In the genomic region with DNA sequence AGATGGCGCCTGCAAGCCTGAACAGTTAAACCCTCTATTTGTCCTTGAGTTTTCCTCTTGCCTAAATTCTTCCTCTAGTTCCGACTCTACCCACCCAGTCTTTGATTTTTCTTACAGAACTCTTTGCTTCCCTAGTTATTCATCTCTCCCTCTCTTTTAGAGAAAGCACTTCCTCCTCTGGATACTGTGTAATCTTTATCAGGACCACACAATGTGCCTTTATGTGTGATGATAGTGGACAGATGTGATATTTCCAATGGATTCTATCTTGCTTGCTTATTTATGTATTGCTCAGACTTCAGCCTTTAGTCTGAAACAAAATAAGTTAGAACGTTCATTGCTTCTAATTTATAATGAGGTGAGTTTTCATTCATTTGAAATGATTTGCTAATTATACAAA, we compare ENCODE assay signal across 20 cellular contexts.
A peak's percentile ranks its signal among the peaks of the same experiment; 100 is the strongest.
DNase-seq lines count a peak whose midpoint lies in the region; ATAC-seq and TF ChIP-seq lines count a peak whose summit lies in the region.
"Had no signal": no experiment of that assay in that cellular context is flagged by ENCODE, and none has a peak within 500 bp of the region (broad histone marks: within the 10 kb centered on the region; RNA-seq: fewer than 3 reads in every experiment).

No MANE protein-coding gene starts in this region.

- no peak overlapping the region for H3K27ac Mint-ChIP-seq in activated CD4-positive, alpha-beta T cell treated with anti-CD3 and anti-CD28 coated beads, Interleukin-2, amount 10 ng/mL, durations not matched to agents 24 days and 14 days
- H3K27ac Mint-ChIP-seq in Calu3 (ENCODE audit: unreplicated experiment) (peak overlapping the region; percentile 7), neural crest cell (ENCODE audit: unreplicated experiment) (peak overlapping the region; percentile 0)
- H3K27ac Mint-ChIP-seq: B cell; CD4-positive, CD25-positive, alpha-beta regulatory T cell; CD8-positive, alpha-beta T cell; HFFc6 had no signal

- DNase-seq in activated CD4-positive, alpha-beta T cell treated with anti-CD3 and anti-CD28 coated beads, Interleukin-2, amount 10 ng/mL, durations not matched to agents 24 days and 14 days, result peak; percentile 1
- DNase-seq in activated CD4-positive, alpha-beta T cell treated with anti-CD3 and anti-CD28 coated beads, Interleukin-2, amount 50 U/mL, for 4 hours, result no peak
- DNase-seq in Calu3 (no peak), SK-MEL-5 (ENCODE audit: low read depth, low spot score) (peak; percentile 45), neural crest cell (ENCODE audit: low read depth, low spot score) (no peak), GM19238 (ENCODE audit: insufficient read length, low spot score) (no peak), heart left ventricle (no peak)
- DNase-seq in stimulated activated CD8-positive, alpha-beta memory T cell treated with anti-CD3 and anti-CD28 coated beads, Interleukin-4, amount 100 ng/mL, for 48 hours, result no peak
- DNase-seq: 8988T; CD4-positive, CD25-positive, alpha-beta regulatory T cell; CD8-positive, alpha-beta T cell; DMS53; DMS79 treated with DMSO at 0.1 percent for 48 hours; GF-D8; GOT3; HFFc6 had no signal

- BruUV-seq in Calu3 (replicated peaks; lab: Mats Ljungman, UMichigan), result no TSS peak

- ATAC-seq in heart left ventricle, result no peak
- ATAC-seq: CD8-positive, alpha-beta T cell had no signal

- H3K27me3 Mint-ChIP-seq in activated CD4-positive, alpha-beta T cell treated with anti-CD3 and anti-CD28 coated beads, Interleukin-2, amount 10 ng/mL, durations not matched to agents 24 days and 14 days, result peaks cover 11% of the 10 kb centered on the region
- H3K27me3 Mint-ChIP-seq in Calu3 (ENCODE audit: unreplicated experiment) (no peaks in the 10 kb centered on the region), neural crest cell (ENCODE audit: low read depth) (no peaks in the 10 kb centered on the region)
- H3K27me3 Mint-ChIP-seq: CD4-positive, CD25-positive, alpha-beta regulatory T cell had no signal

- H3K27ac ChIP-seq in heart left ventricle, result no peak overlapping the region
- H3K27ac ChIP-seq: BLaER1, C4-2B had no signal

- no peaks in the 10 kb centered on the region for H3K9me3 Mint-ChIP-seq in activated CD4-positive, alpha-beta T cell treated with anti-CD3 and anti-CD28 coated beads, Interleukin-2, amount 10 ng/mL, durations not matched to agents 24 days and 14 days
- no peaks in the 10 kb centered on the region for H3K9me3 Mint-ChIP-seq in Calu3 (ENCODE audit: low read depth, unreplicated experiment)
- H3K9me3 Mint-ChIP-seq in neural crest cell, result no peaks in the 10 kb centered on the region
- H3K9me3 Mint-ChIP-seq: CD8-positive, alpha-beta T cell; HFFc6 had no signal

- H3K36me3 Mint-ChIP-seq in activated CD4-positive, alpha-beta T cell treated with anti-CD3 and anti-CD28 coated beads, Interleukin-2, amount 10 ng/mL, durations not matched to agents 24 days and 14 days (ENCODE audit: low read depth), result no peaks in the 10 kb centered on the region
- no peaks in the 10 kb centered on the region for H3K36me3 Mint-ChIP-seq in Calu3 (ENCODE audit: insufficient read depth, unreplicated experiment)
- no peaks in the 10 kb centered on the region for H3K36me3 Mint-ChIP-seq in neural crest cell (ENCODE audit: low read depth)
- H3K36me3 Mint-ChIP-seq: CD4-positive, CD25-positive, alpha-beta regulatory T cell; CD8-positive, alpha-beta T cell had no signal

- no peak for TF ChIP-seq POLR2A in heart left ventricle (IDR thresholded peaks at IDR 0.05)

- H3K4me3 Mint-ChIP-seq in activated CD4-positive, alpha-beta T cell treated with anti-CD3 and anti-CD28 coated beads, Interleukin-2, amount 10 ng/mL, durations not matched to agents 24 days and 14 days, result no peak overlapping the region
- H3K4me3 Mint-ChIP-seq in Calu3 (ENCODE audit: low read depth, unreplicated experiment), result no peak overlapping the region
- H3K4me3 Mint-ChIP-seq in neural crest cell, result no peak overlapping the region
- H3K4me3 Mint-ChIP-seq: B cell; CD4-positive, CD25-positive, alpha-beta regulatory T cell; CD8-positive, alpha-beta T cell; HFFc6 had no signal

- no peaks in the 10 kb centered on the region for H3K27me3 ChIP-seq in heart left ventricle
- H3K27me3 ChIP-seq: BLaER1 had no signal

- intact Hi-C loops in activated CD4-positive, alpha-beta T cell treated with anti-CD3 and anti-CD28 coated beads, Interleukin-2, amount 10 ng/mL, durations not matched to agents 24 days and 14 days (cut with micrococcal nuclease), result no loop called here
- intact Hi-C loops in Calu3 (cut with micrococcal nuclease; ENCODE audit: unreplicated experiment), result loop anchor here (5.0 kb wide), 1 partner anchor 63 kb away; no protein-coding TSS in a partner anchor
- intact Hi-C loops in heart left ventricle (cut with DNase I), result no loop called here

- WGBS in heart left ventricle, 4 donors, result 79 to 85% (median 81%) methylated on average over 3 of the region's 3 CpGs

- H3K4me1 Mint-ChIP-seq in activated CD4-positive, alpha-beta T cell treated with anti-CD3 and anti-CD28 coated beads, Interleukin-2, amount 10 ng/mL, durations not matched to agents 24 days and 14 days, result no peaks in the 10 kb centered on the region
- peaks cover 59% of the 10 kb centered on the region for H3K4me1 Mint-ChIP-seq in Calu3 (ENCODE audit: low read depth, unreplicated experiment)
- H3K4me1 Mint-ChIP-seq in neural crest cell, result peaks cover 39% of the 10 kb centered on the region
- H3K4me1 Mint-ChIP-seq: B cell; CD4-positive, CD25-positive, alpha-beta regulatory T cell had no signal

- TF ChIP-seq CTCF in Calu3 (IDR thresholded peaks at IDR 0.05; ENCODE audit: unreplicated experiment) (no peak), neural crest cell (conservative IDR thresholded peaks at IDR 0.05) (no peak), heart left ventricle (IDR thresholded peaks at IDR 0.05) (no peak)

- no peaks in the 10 kb centered on the region for H3K36me3 ChIP-seq in heart left ventricle
- H3K36me3 ChIP-seq: BLaER1, HAP-1 had no signal

- CTCF ChIA-PET in Calu3 (lab: Charles Lee), result no interaction called here

- in situ Hi-C loops in SK-MEL-5 (cut with HindIII; ENCODE audit: low pct_unique_long_range_greater_than_20kb, low sequenced_read_pairs), result no loop called here

- H3K4me3 ChIP-seq in heart left ventricle, result no peak overlapping the region
- H3K4me3 ChIP-seq: BLaER1, HAP-1 had no signal

- peaks cover 0 to 31% (median 14%) of the 10 kb centered on the region in 12 donors for H3K4me1 ChIP-seq in heart left ventricle
- H3K4me1 ChIP-seq: BLaER1 had no signal

- H3K9me3 ChIP-seq in heart left ventricle, result no peaks in the 10 kb centered on the region
- H3K9me3 ChIP-seq: BLaER1, HAP-1 had no signal

Comparison
In these comparisons a context has a peak if more than half of its experiments do, and no peak if none do; other contexts are left out.
1. DNase-seq: peak in activated CD4-positive, alpha-beta T cell treated with anti-CD3 and anti-CD28 coated beads, Interleukin-2, amount 10 ng/mL, durations not matched to agents 24 days and 14 days (single experiment) and SK-MEL-5 (single experiment); none in activated CD4-positive, alpha-beta T cell treated with anti-CD3 and anti-CD28 coated beads, Interleukin-2, amount 50 U/mL, for 4 hours (0 of 2), Calu3 (single experiment), neural crest cell (single experiment), GM19238 (single experiment), stimulated activated CD8-positive, alpha-beta memory T cell treated with anti-CD3 and anti-CD28 coated beads, Interleukin-4, amount 100 ng/mL, for 48 hours (single experiment) and heart left ventricle (0 of 5).